In the genomic region with DNA sequence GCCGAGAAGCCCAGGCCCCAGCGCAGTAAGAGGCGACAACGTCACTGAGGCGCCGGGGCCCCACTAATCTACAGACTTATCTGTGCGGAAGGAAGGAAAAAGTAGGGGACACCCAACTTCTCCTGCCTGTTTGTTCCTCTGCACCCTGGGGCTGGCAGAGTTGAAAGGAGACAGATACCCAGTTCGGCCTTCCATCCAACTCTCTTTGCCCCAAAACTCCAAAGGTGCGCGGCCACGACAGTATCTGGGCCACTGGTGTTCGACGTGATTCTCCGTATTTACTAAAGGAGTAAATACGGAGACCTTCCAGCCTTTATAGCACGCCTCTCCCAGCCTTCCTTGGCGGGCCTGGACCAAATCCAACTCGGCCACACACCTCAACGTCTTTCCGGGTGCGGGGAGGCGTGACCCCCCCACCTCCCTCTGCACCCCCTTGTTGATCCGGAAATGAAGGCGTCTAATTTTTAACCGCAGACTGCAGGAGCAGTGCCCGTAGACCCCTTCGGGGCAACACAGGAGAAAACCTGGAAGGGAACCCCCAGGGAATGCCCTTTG, we compare ENCODE assay signal across 8 cellular contexts. TPM values are rescaled to one million over a fixed set of nuclear protein-coding genes. Genes with fewer than 3 reads are reported as not detected.
A peak's percentile ranks its signal among the peaks of the same experiment; 100 is the strongest.
DNase-seq lines count a peak whose midpoint lies in the region; ATAC-seq, FAIRE-seq and TF ChIP-seq lines count a peak whose summit lies in the region.

No MANE protein-coding gene starts in this region.

- H3K4me2 ChIP-seq in HepG2 (ENCODE audit: low read depth, low read length): peak overlapping the region; percentile 73

- under 1% methylated on average over 27 of the region's 27 CpGs for WGBS in HepG2 (ENCODE audit: low lambda C conversion rate)

- DNase-seq in activated CD4-positive, alpha-beta T cell treated with anti-CD3 and anti-CD28 coated beads for 48 hours: peak; percentile 47
- no peak for DNase-seq in activated CD4-positive, alpha-beta T cell treated with anti-CD3 and anti-CD28 coated beads for 4 hours
- DNase-seq in RPMI7951 (ENCODE audit: low read depth) (peak; percentile 57), brain microvascular endothelial cell (no peak), HepG2 (ENCODE audit: low spot score) (no peak), superior temporal gyrus (ENCODE audit: extremely low spot score) (peak; percentile 64)

- H2AFZ ChIP-seq in HepG2 (ENCODE audit: low read length): no peak overlapping the region

- peaks cover 43% of the 10 kb centered on the region for H3K4me1 ChIP-seq in HepG2 (ENCODE audit: insufficient read depth, low read length)

- H3K36me3 ChIP-seq in brain microvascular endothelial cell (replicated peaks) (peaks cover 55% of the 10 kb centered on the region), HepG2 (replicated peaks in 1 of 2; ENCODE audit: control insufficient read depth in 1 of 2, insufficient read depth in 2 of 2, low read length in 2 of 2) (no peaks in the 10 kb centered on the region; a peak in 2 of 5 replicates)

- H3K27ac ChIP-seq in brain microvascular endothelial cell (peak overlapping the region; percentile 92), HepG2 (ENCODE audit: extremely low read length, insufficient read depth, low read length) (peak overlapping the region; percentile 89)

- TF ChIP-seq POLR2A in HepG2 (IDR thresholded peaks at IDR 0.05; ENCODE audit: insufficient read depth in 1 of 2, low read depth in 2 of 2, low read length in 2 of 2): no peak

- ATAC-seq in HepG2 (no peak; the same call in 2 of the 3 replicates), HG03280 (IDR thresholded peaks at IDR 0.05; ENCODE audit: unreplicated experiment) (no peak), HG03039 (IDR thresholded peaks at IDR 0.05; ENCODE audit: unreplicated experiment) (no peak)

- intact Hi-C loops in HepG2 (cut with micrococcal nuclease; ENCODE audit: unreplicated experiment): loop anchor here (2.0 to 10.0 kb wide), 3 partner anchors 52 to 286 kb away; no protein-coding TSS in a partner anchor

- BruUV-seq in HepG2 (replicated peaks; lab: Mats Ljungman, UMichigan): TSS peak; percentile 83

- H3K79me2 ChIP-seq in HepG2 (ENCODE audit: insufficient read depth, low read length): peaks cover 68% of the 10 kb centered on the region

- TF ChIP-seq EP300 in HepG2 (IDR thresholded peaks at IDR 0.05; ENCODE audit: low read depth in 2 of 2, low read length in 2 of 2) (no peak), HepG2 (CRISPR knock-in tag; IDR thresholded peaks at IDR 0.05; ENCODE audit: borderline replicate concordance) (0 out of 2 replicates have a peak, but pooled peaks have one; percentile 10)

- no peaks in the 10 kb centered on the region for H3K9me3 ChIP-seq in HepG2 (ENCODE audit: low read length)

- TF ChIP-seq CTCF in brain microvascular endothelial cell (IDR thresholded peaks at IDR 0.05; ENCODE audit: low read depth, low read length, missing control alignments) (no peak), HepG2 (CRISPR knock-in tag; IDR thresholded peaks at IDR 0.05) (no peak)

- no peak for TF ChIP-seq RAD21 in HepG2 (CRISPR knock-in tag; IDR thresholded peaks at IDR 0.05)

- no peaks in the 10 kb centered on the region for H3K27me3 ChIP-seq in brain microvascular endothelial cell (replicated peaks)
- H3K27me3 ChIP-seq in HepG2 (ENCODE audit: control insufficient read depth in 1 of 2, insufficient read depth in 2 of 2, low read length in 2 of 2): no peaks in the 10 kb centered on the region; a peak in 1 of 5 replicates

- peak overlapping the region; percentile 87 for H3K9ac ChIP-seq in HepG2 (ENCODE audit: insufficient read depth, low read depth, low read length)

- peaks cover 28% of the 10 kb centered on the region; the same call in 1 of the 2 replicates for H4K20me1 ChIP-seq in HepG2 (ENCODE audit: insufficient read depth, low read length)

- in situ Hi-C loops in brain microvascular endothelial cell (cut with HindIII; ENCODE audit: low pct_ligation_motif_present, low sequenced_read_pairs): no loop called here
- in situ Hi-C loops in HepG2 (cut with HindIII; ENCODE audit: extremely low pct_ligation_motif_present, low pct_unique_long_range_greater_than_20kb): loop anchor here (5.0 kb wide), 1 partner anchor 52 kb away; no protein-coding TSS in a partner anchor

- no peak for FAIRE-seq in HepG2 (lab: Jason Lieb, UNC)

- H3K4me3 ChIP-seq in brain microvascular endothelial cell (ENCODE audit: low read depth, low read length) (peak overlapping the region; percentile 91), HepG2 (replicated peaks in 1 of 3; ENCODE audit: insufficient read depth in 1 of 3, low read depth in 2 of 3, low read length in 3 of 3) (peak overlapping the region; percentile 91 to 100 (median 97))

- CTCF ChIA-PET in HepG2 (lab: Yijun Ruan, JAX; ENCODE audit: low intra/inter-chr PET ratio, low total read pairs): interaction anchor here (1.7 kb wide), 1 partner anchor 53 kb away, joined by 5 read pairs; no protein-coding TSS in a partner anchor

- POLR2A ChIA-PET in HepG2 (lab: Yijun Ruan, JAX): interaction anchor here (0.8 to 6.3 kb wide), 6 partner anchors 12 to 124 kb away, joined by 3 to 79 read pairs (median 9); no protein-coding TSS in a partner anchor

TF ChIP-seq in HepG2, 621 proteins besides CTCF, POLR2A, EP300 and RAD21 (continues in another document):
- TF ChIP-seq SOX5 (CRISPR knock-in tag; IDR thresholded peaks at IDR 0.05; ENCODE audit: borderline replicate concordance) (no peak), ZC3H4 (CRISPR knock-in tag; IDR thresholded peaks at IDR 0.05; ENCODE audit: borderline replicate concordance) (peak; percentile 35; the same call in 1 of the 2 replicates), ETV5 (CRISPR knock-in tag; IDR thresholded peaks at IDR 0.05; ENCODE audit: borderline replicate concordance) (peak; percentile 49), TAF1 (CRISPR knock-in tag; IDR thresholded peaks at IDR 0.05) (peak; percentile 6; the same call in 1 of the 2 replicates), JUN (CRISPR knock-in tag; IDR thresholded peaks at IDR 0.05) (no peak), SAP130 (CRISPR knock-in tag; IDR thresholded peaks at IDR 0.05; ENCODE audit: low read depth) (no peak), ZFY (CRISPR knock-in tag; IDR thresholded peaks at IDR 0.05) (peak; percentile 12; the same call in 1 of the 2 replicates), ARID2 (CRISPR knock-in tag; IDR thresholded peaks at IDR 0.05; ENCODE audit: borderline replicate concordance) (0 out of 2 replicates have a peak, but pooled peaks have one; percentile 48), CREB1 (IDR thresholded peaks at IDR 0.05) (no peak), CREB1 (CRISPR knock-in tag; IDR thresholded peaks at IDR 0.05) (0 out of 2 replicates have a peak, but pooled peaks have one; percentile 34), ZNF383 (CRISPR knock-in tag; IDR thresholded peaks at IDR 0.05; ENCODE audit: borderline replicate concordance) (no peak)
- TF ChIP-seq, protein P1, sequence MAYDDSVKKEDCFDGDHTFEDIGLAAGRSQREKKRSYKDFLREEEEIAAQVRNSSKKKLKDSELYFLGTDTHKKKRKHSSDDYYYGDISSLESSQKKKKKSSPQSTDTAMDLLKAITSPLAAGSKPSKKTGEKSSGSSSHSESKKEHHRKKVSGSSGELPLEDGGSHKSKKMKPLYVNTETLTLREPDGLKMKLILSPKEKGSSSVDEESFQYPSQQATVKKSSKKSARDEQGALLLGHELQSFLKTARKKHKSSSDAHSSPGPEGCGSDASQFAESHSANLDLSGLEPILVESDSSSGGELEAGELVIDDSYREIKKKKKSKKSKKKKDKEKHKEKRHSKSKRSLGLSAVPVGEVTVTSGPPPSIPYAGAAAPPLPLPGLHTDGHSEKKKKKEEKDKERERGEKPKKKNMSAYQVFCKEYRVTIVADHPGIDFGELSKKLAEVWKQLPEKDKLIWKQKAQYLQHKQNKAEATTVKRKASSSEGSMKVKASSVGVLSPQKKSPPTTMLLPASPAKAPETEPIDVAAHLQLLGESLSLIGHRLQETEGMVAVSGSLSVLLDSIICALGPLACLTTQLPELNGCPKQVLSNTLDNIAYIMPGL (CRISPR knock-in tag; IDR thresholded peaks at IDR 0.05; ENCODE audit: borderline replicate concordance in 1 of 2, low read depth in 1 of 2): 0 out of 4 replicates have a peak, but pooled peaks of 1 of the 2 experiments have one; percentile 10

RNA-seq across cellular contexts. Expression of a gene that starts 1.6 kb away (rescaled TPM):
- total RNA-seq in RPMI7951 (2014; rRNA removed; shearing (Covaris generic)): 8.8 and 9.0 TPM in 2 replicates
- 18.7 and 24.7 TPM in 2 replicates for total RNA-seq in HepG2 (2016; rRNA removed; fragmentation: Illumina TruSeq; extraction: Trizol)
- 3.3 TPM in 2 replicates for total RNA-seq in HepG2 (2016; cell fraction: cytosol; rRNA removed; fragmentation: Illumina TruSeq; extraction: Trizol; ENCODE audit: low read depth)
- 17.7 and 26.0 TPM in 2 replicates for total RNA-seq in HepG2 (2016; cell fraction: insoluble cytoplasmic fraction; rRNA removed; fragmentation: Illumina TruSeq; extraction: Trizol)
- total RNA-seq in HepG2 (2016; cell fraction: membrane; rRNA removed; fragmentation: Illumina TruSeq; extraction: Trizol): 12.5 and 14.2 TPM in 2 replicates
- 22.7 and 23.8 TPM in 2 replicates for total RNA-seq in HepG2 (2016; cell fraction: nucleus; rRNA removed; fragmentation: Illumina TruSeq; extraction: Trizol)
- polyA plus RNA-seq in HepG2 (2011; rRNA removed): 15.8 and 17.4 TPM in 2 replicates
- 15.1 and 16.9 TPM in 2 replicates for polyA plus RNA-seq in HepG2 (2011; cell fraction: cytosol; rRNA removed)
- polyA plus RNA-seq in HepG2 (2011; cell fraction: nucleus; rRNA removed): 16.5 and 25.6 TPM in 2 replicates
- polyA plus RNA-seq in HepG2 (2012): 5.6 and 8.5 TPM in 2 replicates
- polyA plus RNA-seq in HepG2 (2016; cell fraction: cytosol; fragmentation: Illumina TruSeq; extraction: Trizol; ENCODE audit: low read depth): 1.4 and 2.1 TPM in 2 replicates
- polyA plus RNA-seq in HepG2 (2016; cell fraction: insoluble cytoplasmic fraction; fragmentation: Illumina TruSeq; extraction: Trizol; ENCODE audit: low read depth): 15.7 and 17.1 TPM in 2 replicates
- polyA plus RNA-seq in HepG2 (2016; cell fraction: membrane; fragmentation: Illumina TruSeq; extraction: Trizol; ENCODE audit: low read depth): 4.9 TPM in 2 replicates
- 40.0 and 43.9 TPM in 2 replicates for polyA plus RNA-seq in HepG2 (2016; cell fraction: nucleus; fragmentation: Illumina TruSeq; extraction: Trizol; ENCODE audit: insufficient read depth, low read depth)
- 38.7 and 47.8 TPM in 2 replicates for polyA minus RNA-seq in HepG2 (2011; rRNA and poly(A)+ RNA removed; ENCODE audit: low replicate concordance)
- 11.5 and 17.8 TPM in 2 replicates for polyA minus RNA-seq in HepG2 (2011; cell fraction: cytosol; rRNA and poly(A)+ RNA removed)
- polyA minus RNA-seq in HepG2 (2011; cell fraction: nucleus; rRNA and poly(A)+ RNA removed): 14.8 and 26.3 TPM in 2 replicates

Comparison
In these comparisons a context has a peak if more than half of its experiments do, and no peak if none do; other contexts are left out.
1. DNase-seq: peak in activated CD4-positive, alpha-beta T cell treated with anti-CD3 and anti-CD28 coated beads for 48 hours (single experiment), RPMI7951 (single experiment) and superior temporal gyrus (single experiment); none in activated CD4-positive, alpha-beta T cell treated with anti-CD3 and anti-CD28 coated beads for 4 hours (0 of 2), brain microvascular endothelial cell (single experiment) and HepG2 (single experiment).